ENCODE assay signal across 1 cellular context in genomic region chr1:204152310-204153044, GRCh38.
TF ChIP-seq lines count a peak whose summit lies in the region.

No MANE protein-coding gene starts in this region.

TF ChIP-seq in HEK293, 187 proteins besides CTCF, POLR2A, EP300 and RAD21 (continued from another document and continues in another):
- TF ChIP-seq, protein P1, sequence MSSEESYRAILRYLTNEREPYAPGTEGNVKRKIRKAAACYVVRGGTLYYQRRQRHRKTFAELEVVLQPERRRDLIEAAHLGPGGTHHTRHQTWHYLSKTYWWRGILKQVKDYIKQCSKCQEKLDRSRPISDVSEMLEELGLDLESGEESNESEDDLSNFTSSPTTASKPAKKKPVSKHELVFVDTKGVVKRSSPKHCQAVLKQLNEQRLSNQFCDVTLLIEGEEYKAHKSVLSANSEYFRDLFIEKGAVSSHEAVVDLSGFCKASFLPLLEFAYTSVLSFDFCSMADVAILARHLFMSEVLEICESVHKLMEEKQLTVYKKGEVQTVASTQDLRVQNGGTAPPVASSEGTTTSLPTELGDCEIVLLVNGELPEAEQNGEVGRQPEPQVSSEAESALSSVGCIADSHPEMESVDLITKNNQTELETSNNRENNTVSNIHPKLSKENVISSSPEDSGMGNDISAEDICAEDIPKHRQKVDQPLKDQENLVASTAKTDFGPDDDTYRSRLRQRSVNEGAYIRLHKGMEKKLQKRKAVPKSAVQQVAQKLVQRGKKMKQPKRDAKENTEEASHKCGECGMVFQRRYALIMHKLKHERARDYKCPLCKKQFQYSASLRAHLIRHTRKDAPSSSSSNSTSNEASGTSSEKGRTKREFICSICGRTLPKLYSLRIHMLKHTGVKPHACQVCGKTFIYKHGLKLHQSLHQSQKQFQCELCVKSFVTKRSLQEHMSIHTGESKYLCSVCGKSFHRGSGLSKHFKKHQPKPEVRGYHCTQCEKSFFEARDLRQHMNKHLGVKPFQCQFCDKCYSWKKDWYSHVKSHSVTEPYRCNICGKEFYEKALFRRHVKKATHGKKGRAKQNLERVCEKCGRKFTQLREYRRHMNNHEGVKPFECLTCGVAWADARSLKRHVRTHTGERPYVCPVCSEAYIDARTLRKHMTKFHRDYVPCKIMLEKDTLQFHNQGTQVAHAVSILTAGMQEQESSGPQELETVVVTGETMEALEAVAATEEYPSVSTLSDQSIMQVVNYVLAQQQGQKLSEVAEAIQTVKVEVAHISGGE (tag by site-specific recombination; conservative IDR thresholded peaks at IDR 0.05; ENCODE audit: low read depth), result no peak
- TF ChIP-seq KLF1 (tag by site-specific recombination; IDR thresholded peaks at IDR 0.05) (peak; percentile 36; the same call in 1 of the 2 replicates), ZBTB49 (tag by site-specific recombination; IDR thresholded peaks at IDR 0.05; ENCODE audit: low read depth) (no peak), ZBTB8A (tag by site-specific recombination; IDR thresholded peaks at IDR 0.05) (no peak), ZNF530 (tag by site-specific recombination; IDR thresholded peaks at IDR 0.05; ENCODE audit: low read depth) (no peak), YY2 (tag by site-specific recombination; IDR thresholded peaks at IDR 0.05) (no peak), SP3 (tag by site-specific recombination; IDR thresholded peaks at IDR 0.05) (no peak; the same call in 1 of the 2 replicates), ZBTB20 (tag by site-specific recombination; IDR thresholded peaks at IDR 0.05) (no peak), ZNF423 (tag by site-specific recombination; IDR thresholded peaks at IDR 0.05) (no peak), HIC1 (tag by site-specific recombination; IDR thresholded peaks at IDR 0.05) (0 out of 2 replicates have a peak, but pooled peaks have one; percentile 56), ZNF521 (tag by site-specific recombination; IDR thresholded peaks at IDR 0.05) (no peak), ZNF18 (tag by site-specific recombination; IDR thresholded peaks at IDR 0.05) (peak; percentile 19; the same call in 1 of the 2 replicates), ZNF610 (tag by site-specific recombination; IDR thresholded peaks at IDR 0.05; ENCODE audit: borderline replicate concordance) (no peak), ZNF391 (tag by site-specific recombination; IDR thresholded peaks at IDR 0.05; ENCODE audit: borderline replicate concordance, low read depth) (no peak), ZNF549 (tag by site-specific recombination; IDR thresholded peaks at IDR 0.05) (no peak), ZNF501 (tag by site-specific recombination; IDR thresholded peaks at IDR 0.05) (no peak), ZNF398 (tag by site-specific recombination; IDR thresholded peaks at IDR 0.05) (no peak; the same call in 1 of the 2 replicates), ZBTB6 (tag by site-specific recombination; IDR thresholded peaks at IDR 0.05) (no peak), ZBTB48 (tag by site-specific recombination; IDR thresholded peaks at IDR 0.05) (peak; percentile 46; the same call in 1 of the 2 replicates), ZXDB (tag by site-specific recombination; IDR thresholded peaks at IDR 0.05) (peak; percentile 90), SALL2 (tag by site-specific recombination; IDR thresholded peaks at IDR 0.05; ENCODE audit: borderline replicate concordance) (no peak), ZNF701 (tag by site-specific recombination; IDR thresholded peaks at IDR 0.05) (no peak), ZNF266 (tag by site-specific recombination; IDR thresholded peaks at IDR 0.05; ENCODE audit: low read depth) (no peak), ZNF354C (tag by site-specific recombination; IDR thresholded peaks at IDR 0.05; ENCODE audit: borderline replicate concordance, low read depth) (no peak), EGR2 (tag by site-specific recombination; IDR thresholded peaks at IDR 0.05; ENCODE audit: low read depth) (peak; percentile 6; the same call in 1 of the 2 replicates), AEBP2 (tag by site-specific recombination; IDR thresholded peaks at IDR 0.05; ENCODE audit: borderline replicate concordance) (no peak), ZNF561 (tag by site-specific recombination; IDR thresholded peaks at IDR 0.05; ENCODE audit: borderline replicate concordance) (no peak), ZNF324 (tag by site-specific recombination; IDR thresholded peaks at IDR 0.05) (no peak), ATF2 (tag by site-specific recombination; IDR thresholded peaks at IDR 0.05; ENCODE audit: low read depth) (no peak)
- TF ChIP-seq, protein P2, sequence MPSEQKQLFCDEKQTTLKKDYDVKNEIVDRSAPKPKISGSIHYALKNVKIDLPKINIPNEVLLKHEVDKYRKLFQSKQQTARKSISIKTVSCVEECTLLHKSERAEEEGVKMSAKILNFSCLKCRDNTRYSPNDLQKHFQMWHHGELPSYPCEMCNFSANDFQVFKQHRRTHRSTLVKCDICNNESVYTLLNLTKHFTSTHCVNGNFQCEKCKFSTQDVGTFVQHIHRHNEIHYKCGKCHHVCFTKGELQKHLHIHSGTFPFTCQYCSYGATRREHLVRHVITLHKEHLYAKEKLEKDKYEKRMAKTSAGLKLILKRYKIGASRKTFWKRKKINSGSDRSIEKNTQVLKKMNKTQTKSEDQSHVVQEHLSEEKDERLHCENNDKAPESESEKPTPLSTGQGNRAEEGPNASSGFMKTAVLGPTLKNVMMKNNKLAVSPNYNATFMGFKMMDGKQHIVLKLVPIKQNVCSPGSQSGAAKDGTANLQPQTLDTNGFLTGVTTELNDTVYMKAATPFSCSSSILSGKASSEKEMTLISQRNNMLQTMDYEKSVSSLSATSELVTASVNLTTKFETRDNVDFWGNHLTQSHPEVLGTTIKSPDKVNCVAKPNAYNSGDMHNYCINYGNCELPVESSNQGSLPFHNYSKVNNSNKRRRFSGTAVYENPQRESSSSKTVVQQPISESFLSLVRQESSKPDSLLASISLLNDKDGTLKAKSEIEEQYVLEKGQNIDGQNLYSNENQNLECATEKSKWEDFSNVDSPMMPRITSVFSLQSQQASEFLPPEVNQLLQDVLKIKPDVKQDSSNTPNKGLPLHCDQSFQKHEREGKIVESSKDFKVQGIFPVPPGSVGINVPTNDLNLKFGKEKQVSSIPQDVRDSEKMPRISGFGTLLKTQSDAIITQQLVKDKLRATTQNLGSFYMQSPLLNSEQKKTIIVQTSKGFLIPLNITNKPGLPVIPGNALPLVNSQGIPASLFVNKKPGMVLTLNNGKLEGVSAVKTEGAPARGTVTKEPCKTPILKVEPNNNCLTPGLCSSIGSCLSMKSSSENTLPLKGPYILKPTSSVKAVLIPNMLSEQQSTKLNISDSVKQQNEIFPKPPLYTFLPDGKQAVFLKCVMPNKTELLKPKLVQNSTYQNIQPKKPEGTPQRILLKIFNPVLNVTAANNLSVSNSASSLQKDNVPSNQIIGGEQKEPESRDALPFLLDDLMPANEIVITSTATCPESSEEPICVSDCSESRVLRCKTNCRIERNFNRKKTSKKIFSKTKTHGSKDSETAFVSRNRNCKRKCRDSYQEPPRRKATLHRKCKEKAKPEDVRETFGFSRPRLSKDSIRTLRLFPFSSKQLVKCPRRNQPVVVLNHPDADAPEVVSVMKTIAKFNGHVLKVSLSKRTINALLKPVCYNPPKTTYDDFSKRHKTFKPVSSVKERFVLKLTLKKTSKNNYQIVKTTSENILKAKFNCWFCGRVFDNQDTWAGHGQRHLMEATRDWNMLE (tag by site-specific recombination; conservative IDR thresholded peaks at IDR 0.05; ENCODE audit: low read depth), result no peak
- TF ChIP-seq, protein P3, sequence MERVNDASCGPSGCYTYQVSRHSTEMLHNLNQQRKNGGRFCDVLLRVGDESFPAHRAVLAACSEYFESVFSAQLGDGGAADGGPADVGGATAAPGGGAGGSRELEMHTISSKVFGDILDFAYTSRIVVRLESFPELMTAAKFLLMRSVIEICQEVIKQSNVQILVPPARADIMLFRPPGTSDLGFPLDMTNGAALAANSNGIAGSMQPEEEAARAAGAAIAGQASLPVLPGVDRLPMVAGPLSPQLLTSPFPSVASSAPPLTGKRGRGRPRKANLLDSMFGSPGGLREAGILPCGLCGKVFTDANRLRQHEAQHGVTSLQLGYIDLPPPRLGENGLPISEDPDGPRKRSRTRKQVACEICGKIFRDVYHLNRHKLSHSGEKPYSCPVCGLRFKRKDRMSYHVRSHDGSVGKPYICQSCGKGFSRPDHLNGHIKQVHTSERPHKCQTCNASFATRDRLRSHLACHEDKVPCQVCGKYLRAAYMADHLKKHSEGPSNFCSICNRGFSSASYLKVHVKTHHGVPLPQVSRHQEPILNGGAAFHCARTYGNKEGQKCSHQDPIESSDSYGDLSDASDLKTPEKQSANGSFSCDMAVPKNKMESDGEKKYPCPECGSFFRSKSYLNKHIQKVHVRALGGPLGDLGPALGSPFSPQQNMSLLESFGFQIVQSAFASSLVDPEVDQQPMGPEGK (tag by site-specific recombination; IDR thresholded peaks at IDR 0.05), result peak; percentile 15
